1 cellular context compared by ENCODE assay signal in the genomic region with DNA sequence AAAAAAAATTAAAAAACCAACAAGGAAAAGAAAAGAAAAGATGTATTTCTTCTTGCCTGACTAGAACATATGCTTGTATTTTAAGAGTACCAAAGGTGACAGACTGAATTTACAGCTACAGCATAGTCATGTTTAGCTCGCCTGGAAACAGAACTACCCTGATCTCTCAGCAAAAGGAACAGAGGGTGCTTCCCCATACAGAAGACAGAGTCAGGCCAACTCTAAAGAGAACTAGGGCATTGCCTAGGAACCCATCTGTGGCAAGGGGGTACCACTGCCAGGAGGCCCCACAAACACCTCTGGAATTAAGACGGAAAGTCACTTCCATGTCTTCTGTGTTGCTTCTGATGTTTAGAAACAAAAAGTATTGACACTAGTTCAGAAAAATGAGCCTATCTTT.
TF ChIP-seq lines count a peak whose summit lies in the region.

No MANE protein-coding gene starts in this region.

TF ChIP-seq in GM12878, 131 proteins besides CTCF, POLR2A, EP300 and RAD21 (continued from another document):
- TF ChIP-seq ATF7 (IDR thresholded peaks at IDR 0.05; ENCODE audit: low read depth) (no peak), IKZF1 (conservative IDR thresholded peaks at IDR 0.05) (no peak), ZNF384 (IDR thresholded peaks at IDR 0.05; ENCODE audit: borderline replicate concordance, low read depth, low read length) (no peak), CEBPZ (IDR thresholded peaks at IDR 0.05; ENCODE audit: low read depth, low read length) (no peak)
- TF ChIP-seq, protein P1, sequence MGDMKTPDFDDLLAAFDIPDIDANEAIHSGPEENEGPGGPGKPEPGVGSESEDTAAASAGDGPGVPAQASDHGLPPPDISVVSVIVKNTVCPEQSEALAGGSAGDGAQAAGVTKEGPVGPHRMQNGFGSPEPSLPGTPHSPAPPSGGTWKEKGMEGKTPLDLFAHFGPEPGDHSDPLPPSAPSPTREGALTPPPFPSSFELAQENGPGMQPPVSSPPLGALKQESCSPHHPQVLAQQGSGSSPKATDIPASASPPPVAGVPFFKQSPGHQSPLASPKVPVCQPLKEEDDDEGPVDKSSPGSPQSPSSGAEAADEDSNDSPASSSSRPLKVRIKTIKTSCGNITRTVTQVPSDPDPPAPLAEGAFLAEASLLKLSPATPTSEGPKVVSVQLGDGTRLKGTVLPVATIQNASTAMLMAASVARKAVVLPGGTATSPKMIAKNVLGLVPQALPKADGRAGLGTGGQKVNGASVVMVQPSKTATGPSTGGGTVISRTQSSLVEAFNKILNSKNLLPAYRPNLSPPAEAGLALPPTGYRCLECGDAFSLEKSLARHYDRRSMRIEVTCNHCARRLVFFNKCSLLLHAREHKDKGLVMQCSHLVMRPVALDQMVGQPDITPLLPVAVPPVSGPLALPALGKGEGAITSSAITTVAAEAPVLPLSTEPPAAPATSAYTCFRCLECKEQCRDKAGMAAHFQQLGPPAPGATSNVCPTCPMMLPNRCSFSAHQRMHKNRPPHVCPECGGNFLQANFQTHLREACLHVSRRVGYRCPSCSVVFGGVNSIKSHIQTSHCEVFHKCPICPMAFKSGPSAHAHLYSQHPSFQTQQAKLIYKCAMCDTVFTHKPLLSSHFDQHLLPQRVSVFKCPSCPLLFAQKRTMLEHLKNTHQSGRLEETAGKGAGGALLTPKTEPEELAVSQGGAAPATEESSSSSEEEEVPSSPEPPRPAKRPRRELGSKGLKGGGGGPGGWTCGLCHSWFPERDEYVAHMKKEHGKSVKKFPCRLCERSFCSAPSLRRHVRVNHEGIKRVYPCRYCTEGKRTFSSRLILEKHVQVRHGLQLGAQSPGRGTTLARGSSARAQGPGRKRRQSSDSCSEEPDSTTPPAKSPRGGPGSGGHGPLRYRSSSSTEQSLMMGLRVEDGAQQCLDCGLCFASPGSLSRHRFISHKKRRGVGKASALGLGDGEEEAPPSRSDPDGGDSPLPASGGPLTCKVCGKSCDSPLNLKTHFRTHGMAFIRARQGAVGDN (IDR thresholded peaks at IDR 0.05), result no peak
